In the genomic region with DNA sequence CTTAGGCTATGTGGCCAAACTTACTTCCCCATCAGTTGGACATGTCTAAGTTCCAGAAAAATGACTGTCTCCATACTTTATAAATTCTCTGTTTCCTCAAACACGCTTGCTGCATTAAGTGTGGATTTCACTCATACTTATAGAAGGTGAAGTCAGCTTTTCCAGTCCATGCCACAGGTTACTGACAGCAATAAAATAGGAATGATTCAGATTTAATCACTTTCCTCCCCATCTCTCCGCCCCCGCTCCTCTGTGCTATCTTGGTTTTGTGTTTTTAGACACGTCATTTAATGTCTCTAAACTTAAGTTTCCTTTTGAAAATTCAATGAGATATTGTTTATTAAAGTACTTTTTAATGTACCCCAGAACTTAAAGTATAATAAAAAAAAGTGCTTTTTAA, we compare ENCODE assay signal across 1 cellular context.
TF ChIP-seq lines count a peak whose summit lies in the region.

No MANE protein-coding gene starts in this region.

TF ChIP-seq in SK-N-SH treated with all-trans-retinoic acid at 6 μM for 48 hours, 23 proteins besides CTCF, POLR2A, EP300 and RAD21 (continued from another document):
- TF ChIP-seq ZNF565 (CRISPR knock-in tag; conservative IDR thresholded peaks at IDR 0.05; ENCODE audit: low read depth) (no peak), OSR1 (CRISPR knock-in tag; IDR thresholded peaks at IDR 0.05) (no peak), PPARA (CRISPR knock-in tag; IDR thresholded peaks at IDR 0.05; ENCODE audit: borderline replicate concordance) (no peak), ZFP3 (CRISPR knock-in tag; IDR thresholded peaks at IDR 0.05) (no peak), ZC3H10 (CRISPR knock-in tag; IDR thresholded peaks at IDR 0.05) (no peak)
